Comparison of ENCODE assay signal across 28 cellular contexts in genomic region chr17:51610155-51610554, GRCh38.
"Had no signal": no experiment of that assay in that cellular context is flagged by ENCODE, and none has a peak within 500 bp of the region (broad histone marks: within the 10 kb centered on the region; RNA-seq: fewer than 3 reads in every experiment).

No MANE protein-coding gene starts in this region.

- ATAC-seq: activated CD8-positive, alpha-beta T cell treated with anti-CD3 and anti-CD28 coated beads for 36 hours; activated T-cell treated with anti-CD3 and anti-CD28 coated beads, Interleukin-2, amount 50 U/mL, for 72 hours had no signal

- H3K4me1 Mint-ChIP-seq: activated CD4-positive, alpha-beta T cell treated with anti-CD3 and anti-CD28 coated beads, Interleukin-2, amount 10 ng/mL, durations not matched to agents 24 days and 14 days; central memory CD8-positive, alpha-beta T cell had no signal

- H3K27me3 Mint-ChIP-seq: activated CD4-positive, alpha-beta T cell treated with anti-CD3 and anti-CD28 coated beads, Interleukin-2, amount 10 ng/mL, durations not matched to agents 24 days and 14 days; activated CD8-positive, alpha-beta T cell treated with anti-CD3 and anti-CD28 coated beads for 36 hours; activated naive CD8-positive, alpha-beta T cell treated with anti-CD3 and anti-CD28 coated beads, Interleukin-2, amount 10 ng/mL, durations not matched to agents 7 days and 5 days had no signal

- H3K27ac Mint-ChIP-seq: activated CD4-positive, alpha-beta T cell treated with anti-CD3 and anti-CD28 coated beads, Interleukin-2, amount 10 ng/mL, durations not matched to agents 24 days and 14 days; activated CD8-positive, alpha-beta T cell treated with anti-CD3 and anti-CD28 coated beads for 36 hours; activated naive CD4-positive, alpha-beta T cell treated with anti-CD3 and anti-CD28 coated beads, Interleukin-2, amount 50 U/mL, for 24 hours; activated naive CD8-positive, alpha-beta T cell treated with anti-CD3 and anti-CD28 coated beads, Interleukin-2, amount 10 ng/mL, durations not matched to agents 7 days and 5 days; activated T-cell treated with anti-CD3 and anti-CD28 coated beads, Interleukin-2, amount 50 U/mL, for 72 hours; activated T-helper 2 cell treated with anti-CD3 and anti-CD28 coated beads, Interferon-gamma antibody, Interleukin-2, Interleukin-4, amounts not matched to agents 10 μg/mL and 5 μg/mL and 100 μg/mL, durations not matched to agents 14 hours and 24 hours and 36 hours; T-helper 1 cell treated with Interleukin-12 subunit alpha and Interleukin-12 subunit beta and Interleukin-4 antibody, amounts not matched to agents 30 μg/mL and 1 μg/mL, for 36 hours; T-helper 2 cell treated with Interferon-gamma antibody and Interleukin-4, amounts not matched to agents 5 μg/mL and 100 μg/mL, for 36 hours had no signal

- H3K36me3 Mint-ChIP-seq: activated naive CD4-positive, alpha-beta T cell treated with anti-CD3 and anti-CD28 coated beads, Interleukin-2, amount 50 U/mL, for 24 hours; activated naive CD8-positive, alpha-beta T cell treated with anti-CD3 and anti-CD28 coated beads, Interleukin-2, amount 10 ng/mL, durations not matched to agents 7 days and 5 days had no signal

- H3K9me3 ChIP-seq: ascending aorta had no signal

- H3K27me3 ChIP-seq: ascending aorta, cardiac muscle cell had no signal

- H3K4me3 Mint-ChIP-seq: activated CD4-positive, alpha-beta T cell treated with anti-CD3 and anti-CD28 coated beads, Interleukin-2, amount 10 ng/mL, durations not matched to agents 24 days and 14 days; activated CD8-positive, alpha-beta T cell treated with anti-CD3 and anti-CD28 coated beads for 36 hours; activated naive CD4-positive, alpha-beta T cell treated with anti-CD3 and anti-CD28 coated beads, Interleukin-2, amount 50 U/mL, for 24 hours; activated naive CD8-positive, alpha-beta T cell treated with anti-CD3 and anti-CD28 coated beads, Interleukin-2, amount 10 ng/mL, durations not matched to agents 7 days and 5 days; activated T-cell treated with anti-CD3 and anti-CD28 coated beads, Interleukin-2, amount 50 U/mL, for 72 hours; central memory CD8-positive, alpha-beta T cell; T-helper 1 cell treated with Interleukin-12 subunit alpha and Interleukin-12 subunit beta and Interleukin-4 antibody, amounts not matched to agents 30 μg/mL and 1 μg/mL, for 36 hours; T-helper 2 cell treated with Interferon-gamma antibody and Interleukin-4, amounts not matched to agents 5 μg/mL and 100 μg/mL, for 36 hours had no signal

- DNase-seq: activated CD4-positive, alpha-beta T cell treated with anti-CD3 and anti-CD28 coated beads, Interleukin-2, amount 10 ng/mL, durations not matched to agents 24 days and 14 days; activated CD4-positive, alpha-beta T cell treated with anti-CD3 and anti-CD28 coated beads, Interleukin-2, amount 50 U/mL, for 4 hours; activated CD8-positive, alpha-beta T cell treated with anti-CD3 and anti-CD28 coated beads for 36 hours; activated gamma-delta T cell; activated naive CD4-positive, alpha-beta T cell treated with Interleukin-2 at 50 U/mL for 16 hours; activated naive CD8-positive, alpha-beta T cell treated with anti-CD3 and anti-CD28 coated beads, Interleukin-2, amount 10 ng/mL, durations not matched to agents 7 days and 5 days; activated T-cell treated with anti-CD3 and anti-CD28 coated beads, Interleukin-2, amount 50 U/mL, for 1 hour; activated T-cell treated with anti-CD3 and anti-CD28 coated beads, Interleukin-2, amount 50 U/mL, for 72 hours; amygdala; Karpas-422; NCI-H1048; NCI-H1105 treated with DMSO at 0.1 percent for 48 hours; NCI-H1436; NCI-H1694; NCI-H1930; NCI-H2081 treated with DMSO at 0.1 percent for 48 hours; NCI-H226; NCI-H446 treated with DMSO at 0.1 percent for 48 hours; NCI-H748 treated with DMSO at 0.1 percent for 48 hours; OCI-M1; Right ventricle myocardium superior had no signal

- H3K36me3 ChIP-seq: ascending aorta, cardiac muscle cell had no signal

- H3K27ac ChIP-seq: ascending aorta, cardiac muscle cell had no signal

- H3K4me3 ChIP-seq: ascending aorta, cardiac muscle cell had no signal

- H3K9me3 Mint-ChIP-seq: activated CD4-positive, alpha-beta T cell treated with anti-CD3 and anti-CD28 coated beads, Interleukin-2, amount 10 ng/mL, durations not matched to agents 24 days and 14 days; activated CD8-positive, alpha-beta T cell treated with anti-CD3 and anti-CD28 coated beads for 36 hours; activated naive CD4-positive, alpha-beta T cell treated with anti-CD3 and anti-CD28 coated beads, Interleukin-2, amount 50 U/mL, for 24 hours; activated naive CD8-positive, alpha-beta T cell treated with anti-CD3 and anti-CD28 coated beads, Interleukin-2, amount 10 ng/mL, durations not matched to agents 7 days and 5 days; activated T-cell treated with anti-CD3 and anti-CD28 coated beads, Interleukin-2, amount 50 U/mL, for 72 hours; activated T-helper 2 cell treated with anti-CD3 and anti-CD28 coated beads, Interferon-gamma antibody, Interleukin-2, Interleukin-4, amounts not matched to agents 10 μg/mL and 5 μg/mL and 100 μg/mL, durations not matched to agents 14 hours and 24 hours and 36 hours; central memory CD8-positive, alpha-beta T cell; T-helper 1 cell treated with Interleukin-12 subunit alpha and Interleukin-12 subunit beta and Interleukin-4 antibody, amounts not matched to agents 30 μg/mL and 1 μg/mL, for 36 hours; T-helper 2 cell treated with Interferon-gamma antibody and Interleukin-4, amounts not matched to agents 5 μg/mL and 100 μg/mL, for 36 hours had no signal

- H3K4me1 ChIP-seq: ascending aorta had no signal
